In genomic region chr6:110178626-110179405, GRCh38 we compare ENCODE assay signal across 8 cellular contexts. TPM values are rescaled to one million over a fixed set of nuclear protein-coding genes. Genes with fewer than 3 reads are reported as not detected.
DNase-seq lines count a peak whose midpoint lies in the region; ATAC-seq and TF ChIP-seq lines count a peak whose summit lies in the region.

No MANE protein-coding gene starts in this region.

- peak; percentile 75 for DNase-seq in GM06990 (ENCODE audit: extremely low read depth, insufficient read length)
- DNase-seq in NCI-H2227 treated with DMSO at 0.1 percent for 48 hours (lab: John Stamatoyannopoulos, UW): peak; percentile 70
- peak; percentile 62 for DNase-seq in activated CD4-positive, CD25-positive, alpha-beta regulatory T cell treated with anti-CD3 and anti-CD28 coated beads, Interleukin-2, amount 50 U/mL, for 72 hours
- peak; percentile 91 for DNase-seq in cerebellar cortex (ENCODE audit: low spot score)
- peak; percentile 45 for DNase-seq in kidney epithelial cell (ENCODE audit: low read depth)
- peak; percentile 39 to 45 for DNase-seq in stimulated activated CD4-positive, alpha-beta T cell treated with anti-CD3 and anti-CD28 coated beads, Interleukin-15, amount 100 ng/mL, for 1 hour (ENCODE audit: low read depth in 1 of 2, low spot score in 1 of 2)

- H3K4me3 ChIP-seq in GM06990 (replicated peaks; ENCODE audit: low read depth, low read length): peak overlapping the region; percentile 84
- H3K4me3 ChIP-seq in kidney epithelial cell (ENCODE audit: low read depth, low read length): peak overlapping the region; percentile 90

- TF ChIP-seq CTCF in GM06990 (IDR thresholded peaks at IDR 0.05; ENCODE audit: insufficient read depth, low read length, poor library complexity, severe bottlenecking) (peak; percentile 51), kidney epithelial cell (IDR thresholded peaks at IDR 0.05; ENCODE audit: insufficient read depth, low read length, poor library complexity, severe bottlenecking) (peak; percentile 76)

- peak; percentile 26 for ATAC-seq in HG03064 (IDR thresholded peaks at IDR 0.05; ENCODE audit: low read depth, unreplicated experiment)
- ATAC-seq in HG03175 (IDR thresholded peaks at IDR 0.05; ENCODE audit: unreplicated experiment): no peak

- H3K27me3 ChIP-seq in GM06990 (replicated peaks; ENCODE audit: control insufficient read depth, insufficient read depth, low read length): no peaks in the 10 kb centered on the region
- no peaks in the 10 kb centered on the region for H3K27me3 ChIP-seq in kidney epithelial cell (ENCODE audit: control insufficient read depth, insufficient read depth, low read length)

- H3K36me3 ChIP-seq in GM06990 (ENCODE audit: control insufficient read depth, insufficient read depth, low read length): no peaks in the 10 kb centered on the region
- H3K36me3 ChIP-seq in kidney epithelial cell (ENCODE audit: control insufficient read depth, insufficient read depth, low read length): no peaks in the 10 kb centered on the region

RNA-seq across cellular contexts. Expression of gene WASF1, which starts 0.7 kb away (rescaled TPM):
- 11.2 and 15.3 TPM in 2 replicates for total RNA-seq in kidney epithelial cell

RNA-seq across cellular contexts. Expression of gene CDC40, which starts 1.4 kb away (rescaled TPM):
- total RNA-seq in kidney epithelial cell: 15.1 and 17.3 TPM in 2 replicates
